9 cellular contexts compared by ENCODE assay signal in the genomic region with DNA sequence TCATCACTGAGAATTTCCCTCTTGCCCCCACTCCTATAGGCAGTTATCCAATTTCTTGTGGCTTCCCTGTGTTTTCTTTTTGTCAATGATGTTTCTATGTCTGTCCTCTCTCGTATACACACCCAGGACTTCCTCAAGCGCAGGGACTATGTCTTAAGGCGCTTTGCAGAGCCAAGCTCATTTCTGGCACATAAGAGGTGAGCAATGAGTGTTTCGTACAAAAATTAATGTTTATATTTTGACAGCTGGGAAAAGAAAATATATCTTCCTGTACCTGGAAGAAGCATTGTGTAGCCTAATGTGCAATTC. TPM values are rescaled to one million over a fixed set of nuclear protein-coding genes. Genes with fewer than 3 reads are reported as not detected.
A peak's percentile ranks its signal among the peaks of the same experiment; 100 is the strongest.
DNase-seq lines count a peak whose midpoint lies in the region; ATAC-seq, FAIRE-seq and TF ChIP-seq lines count a peak whose summit lies in the region.
"Had no signal": no experiment of that assay in that cellular context is flagged by ENCODE, and none has a peak within 500 bp of the region (broad histone marks: within the 10 kb centered on the region; RNA-seq: fewer than 3 reads in every experiment).

No MANE protein-coding gene starts in this region.

- CTCF ChIA-PET in activated B cell treated with CpG ODN at 0.5 μM for 24 hours (lab: Charles Lee) = interaction anchor here (1.2 kb wide), 1 partner anchor 32 kb away, joined by 3 read pairs; no protein-coding TSS in a partner anchor

- H3K4me3 Mint-ChIP-seq in activated B cell treated with CpG ODN at 0.5 μM for 24 hours = peak overlapping the region; percentile 92
- H3K4me3 Mint-ChIP-seq in stimulated activated naive B cell treated with anti-CD40 and anti-IgM and Interleukin-4, amounts not matched to agents 10 μg/mL and 1 μg/mL and 100 μg/mL, for 72 hours = peak overlapping the region; percentile 94 to 96

- WGBS in iPS DF 6.9 (ENCODE audit: insufficient coverage, insufficient read length) = no CpG with 5 or more reads among the region's 4 CpGs

- FAIRE-seq in HTR-8/SVneo (lab: Jason Lieb, UNC) = no peak
- FAIRE-seq: islet of Langerhans had no signal

- peak overlapping the region; percentile 95 for H3K27ac ChIP-seq in cardiac muscle cell
- H3K27ac ChIP-seq in iPS DF 6.9 (ENCODE audit: low read length) = no peak overlapping the region

- intact Hi-C loops in left ventricle myocardium superior (cut with micrococcal nuclease) (no loop called here), activated B cell treated with CpG ODN at 0.5 μM for 24 hours (cut with micrococcal nuclease) (loop anchor here (5.0 kb wide), 1 partner anchor 328 kb away; the partner anchor contains the start of gene CYB561)

- ATAC-seq in left ventricle myocardium superior = no peak
- ATAC-seq in activated B cell treated with CpG ODN at 0.5 μM for 24 hours (ENCODE audit: low read depth) = no peak
- no peak for ATAC-seq in stimulated activated naive B cell treated with anti-CD40 and anti-IgM and Interleukin-4, amounts not matched to agents 10 μg/mL and 1 μg/mL and 100 μg/mL, for 72 hours (replicated peaks)
- no peak for ATAC-seq in HG03159 (IDR thresholded peaks at IDR 0.05; ENCODE audit: unreplicated experiment)
- ATAC-seq in GM19452 (IDR thresholded peaks at IDR 0.05; ENCODE audit: unreplicated experiment) = no peak

- DNase-seq in cardiac muscle cell (ENCODE audit: low read depth in 1 of 2, low spot score in 1 of 2) (no peak), left ventricle myocardium superior (no peak), activated B cell treated with CpG ODN at 0.5 μM for 24 hours (no peak), iPS DF 6.9 (ENCODE audit: low read depth, low spot score) (no peak), HTR-8/SVneo (ENCODE audit: insufficient read length, low spot score) (no peak)
- DNase-seq in stimulated activated naive B cell treated with anti-CD40 and anti-IgM and Interleukin-4, amounts not matched to agents 10 μg/mL and 1 μg/mL and 100 μg/mL, for 72 hours = no peak

- H3K36me3 ChIP-seq in cardiac muscle cell (peaks cover 2% of the 10 kb centered on the region), iPS DF 6.9 (ENCODE audit: control insufficient read depth, insufficient read depth, low read length) (peaks cover 3% of the 10 kb centered on the region; the same call in 1 of the 2 replicates)

- no peaks in the 10 kb centered on the region for H3K9me3 ChIP-seq in cardiac muscle cell (ENCODE audit: low read depth)
- no peaks in the 10 kb centered on the region for H3K9me3 ChIP-seq in iPS DF 6.9 (ENCODE audit: control insufficient read depth, insufficient read depth, low read length)

- H3K36me3 Mint-ChIP-seq in activated B cell treated with CpG ODN at 0.5 μM for 24 hours (ENCODE audit: low read depth) = peaks cover 59% of the 10 kb centered on the region
- peaks cover 25% of the 10 kb centered on the region in 2 donors for H3K36me3 Mint-ChIP-seq in stimulated activated naive B cell treated with anti-CD40 and anti-IgM and Interleukin-4, amounts not matched to agents 10 μg/mL and 1 μg/mL and 100 μg/mL, for 72 hours

- H3K4me3 ChIP-seq in cardiac muscle cell (peak overlapping the region; percentile 93), iPS DF 6.9 (ENCODE audit: low read length) (peak overlapping the region; percentile 99; the same call in 1 of the 2 replicates)

- no peaks in the 10 kb centered on the region for H3K27me3 Mint-ChIP-seq in activated B cell treated with CpG ODN at 0.5 μM for 24 hours
- H3K27me3 Mint-ChIP-seq in stimulated activated naive B cell treated with anti-CD40 and anti-IgM and Interleukin-4, amounts not matched to agents 10 μg/mL and 1 μg/mL and 100 μg/mL, for 72 hours = no peaks in the 10 kb centered on the region

- no peaks in the 10 kb centered on the region for H3K9me3 Mint-ChIP-seq in activated B cell treated with CpG ODN at 0.5 μM for 24 hours
- no peaks in the 10 kb centered on the region for H3K9me3 Mint-ChIP-seq in stimulated activated naive B cell treated with anti-CD40 and anti-IgM and Interleukin-4, amounts not matched to agents 10 μg/mL and 1 μg/mL and 100 μg/mL, for 72 hours

- peak overlapping the region; percentile 99 for H3K27ac Mint-ChIP-seq in activated B cell treated with CpG ODN at 0.5 μM for 24 hours
- peak overlapping the region; percentile 100 for H3K27ac Mint-ChIP-seq in stimulated activated naive B cell treated with anti-CD40 and anti-IgM and Interleukin-4, amounts not matched to agents 10 μg/mL and 1 μg/mL and 100 μg/mL, for 72 hours

- POLR2A ChIA-PET in activated B cell treated with CpG ODN at 0.5 μM for 24 hours (lab: Charles Lee) = interaction anchor here (0.7 to 6.4 kb wide), 16 partner anchors 10 to 731 kb away, joined by 3 to 256 read pairs (median 16); partner anchors contain the start of genes CEP95, DCAF7, DDX5 and ICAM2

- H3K27me3 ChIP-seq in cardiac muscle cell = no peaks in the 10 kb centered on the region
- H3K27me3 ChIP-seq in iPS DF 6.9 (ENCODE audit: control insufficient read depth, insufficient read depth, low read length) = no peaks in the 10 kb centered on the region

- peaks cover 63% of the 10 kb centered on the region for H3K4me1 Mint-ChIP-seq in activated B cell treated with CpG ODN at 0.5 μM for 24 hours
- H3K4me1 Mint-ChIP-seq in stimulated activated naive B cell treated with anti-CD40 and anti-IgM and Interleukin-4, amounts not matched to agents 10 μg/mL and 1 μg/mL and 100 μg/mL, for 72 hours = peaks cover 31 to 62% of the 10 kb centered on the region in 2 donors

- peaks cover 8% of the 10 kb centered on the region for H3K4me1 ChIP-seq in cardiac muscle cell (ENCODE audit: low read depth)
- no peaks in the 10 kb centered on the region for H3K4me1 ChIP-seq in iPS DF 6.9 (ENCODE audit: control insufficient read depth, insufficient read depth, low read length)

- TF ChIP-seq CTCF in cardiac muscle cell (IDR thresholded peaks at IDR 0.05; ENCODE audit: low read depth, low read length) (no peak), activated B cell treated with CpG ODN at 0.5 μM for 24 hours (IDR thresholded peaks at IDR 0.05) (no peak)

RNA-seq across cellular contexts. Expression of gene DDX42, which starts 1.0 kb away (rescaled TPM):
- total RNA-seq in cardiac muscle cell (49.0 and 91.0 TPM in 2 replicates), left ventricle myocardium superior (56.7 TPM), activated B cell treated with CpG ODN at 0.5 μM for 24 hours (132 and 160 TPM in 2 replicates)
- 58.1 and 71.6 TPM in 2 replicates for polyA plus RNA-seq in cardiac muscle cell

RNA-seq across cellular contexts. Expression of gene CCDC47, which starts 1.5 kb away (rescaled TPM):
- total RNA-seq in cardiac muscle cell = 27.6 and 30.0 TPM in 2 replicates
- 54.7 and 56.5 TPM in 2 replicates for polyA plus RNA-seq in cardiac muscle cell
- total RNA-seq in left ventricle myocardium superior = 90.1 TPM
- total RNA-seq in activated B cell treated with CpG ODN at 0.5 μM for 24 hours = 41.4 and 47.6 TPM in 2 replicates

RNA-seq across cellular contexts. Expression of gene STRADA, which starts 33.3 kb away (rescaled TPM):
- total RNA-seq in cardiac muscle cell = 22.7 and 30.3 TPM in 2 replicates
- polyA plus RNA-seq in cardiac muscle cell = 43.2 and 53.1 TPM in 2 replicates
- 16.0 TPM for total RNA-seq in left ventricle myocardium superior
- total RNA-seq in activated B cell treated with CpG ODN at 0.5 μM for 24 hours = 72.5 and 80.2 TPM in 2 replicates

RNA-seq across cellular contexts. Expression of gene PSMC5, which starts 52.3 kb away (rescaled TPM):
- total RNA-seq in cardiac muscle cell (42.7 and 57.7 TPM in 2 replicates), left ventricle myocardium superior (141 TPM), activated B cell treated with CpG ODN at 0.5 μM for 24 hours (157 TPM in 2 replicates)
- polyA plus RNA-seq in cardiac muscle cell = 144 and 230 TPM in 2 replicates

RNA-seq across cellular contexts. Expression of gene FTSJ3, which starts 52.5 kb away (rescaled TPM):
- total RNA-seq in cardiac muscle cell = 43.1 and 47.2 TPM in 2 replicates
- polyA plus RNA-seq in cardiac muscle cell = 52.2 and 57.3 TPM in 2 replicates
- total RNA-seq in left ventricle myocardium superior = 35.9 TPM
- total RNA-seq in activated B cell treated with CpG ODN at 0.5 μM for 24 hours = 82.0 and 85.1 TPM in 2 replicates
